39 cellular contexts compared by ENCODE assay signal in genomic region chr3:38800511-38800910, GRCh38. TPM values are rescaled to one million over a fixed set of nuclear protein-coding genes. Genes with fewer than 3 reads are reported as not detected.
"Had no signal": no experiment of that assay in that cellular context is flagged by ENCODE, and none has a peak within 500 bp of the region (broad histone marks: within the 10 kb centered on the region; RNA-seq: fewer than 3 reads in every experiment).

No MANE protein-coding gene starts in this region.

- H3K27ac ChIP-seq: ascending aorta, breast epithelium, cardiac muscle cell, colonic mucosa, dorsolateral prefrontal cortex, foreskin keratinocyte, gastrocnemius medialis, heart left ventricle, WERI-Rb-1 had no signal

- H3K27me3 ChIP-seq: ascending aorta, colonic mucosa, foreskin keratinocyte, gastrocnemius medialis had no signal

- H3K4me1 Mint-ChIP-seq: activated CD4-positive, alpha-beta T cell treated with anti-CD3 and anti-CD28 coated beads for 36 hours; activated CD4-positive, alpha-beta T cell treated with anti-CD3 and anti-CD28 coated beads, Interleukin-2, amount 10 ng/mL, durations not matched to agents 24 days and 14 days; activated CD8-positive, alpha-beta memory T cell treated with anti-CD3 and anti-CD28 coated beads, Interleukin-2, amount 10 ng/mL, durations not matched to agents 7 days and 5 days; activated naive CD4-positive, alpha-beta T cell treated with anti-CD3 and anti-CD28 coated beads, Interleukin-2, amount 10 ng/mL, durations not matched to agents 7 days and 5 days; activated naive CD8-positive, alpha-beta T cell treated with anti-CD3 and anti-CD28 coated beads, Interleukin-2, amount 10 ng/mL, durations not matched to agents 7 days and 5 days; brain; endodermal cell; T-helper 17 cell had no signal

- DNase-seq: activated CD4-positive, alpha-beta memory T cell treated with anti-CD3 and anti-CD28 coated beads for 36 hours; activated CD4-positive, alpha-beta T cell treated with anti-CD3 and anti-CD28 coated beads for 36 hours; activated CD4-positive, alpha-beta T cell treated with anti-CD3 and anti-CD28 coated beads, Interleukin-2, amount 10 ng/mL, durations not matched to agents 24 days and 14 days; activated CD4-positive, CD25-positive, alpha-beta regulatory T cell; activated CD4-positive, CD25-positive, alpha-beta regulatory T cell treated with anti-CD3 and anti-CD28 coated beads, Interleukin-2, amount 50 U/mL, for 72 hours; activated CD8-positive, alpha-beta memory T cell treated with anti-CD3 and anti-CD28 coated beads, Interleukin-2, amount 10 ng/mL, durations not matched to agents 7 days and 5 days; activated CD8-positive, alpha-beta memory T cell treated with anti-CD3 and anti-CD28 coated beads, Interleukin-2, amount 50 U/mL, for 4 hours; activated CD8-positive, alpha-beta T cell treated with anti-CD3 and anti-CD28 coated beads, Interleukin-2, amount 10 ng/mL, durations not matched to agents 7 days and 5 days; activated effector memory CD4-positive, alpha-beta T cell treated with anti-CD3 and anti-CD28 coated beads, Interleukin-2, amount 50 U/mL, for 16 hours; activated naive CD4-positive, alpha-beta T cell; activated naive CD4-positive, alpha-beta T cell treated with anti-CD3 and anti-CD28 coated beads, Interleukin-2, amount 10 ng/mL, durations not matched to agents 7 days and 5 days; activated naive CD8-positive, alpha-beta T cell treated with anti-CD3 and anti-CD28 coated beads, Interleukin-2, amount 10 ng/mL, durations not matched to agents 7 days and 5 days; activated T-cell treated with anti-CD3 and anti-CD28 coated beads, Interleukin-2, amount 50 U/mL, for 1 hour; activated T-cell treated with anti-CD3 and anti-CD28 coated beads, Interleukin-2, amount 50 U/mL, for 48 hours; central memory CD4-positive, alpha-beta T cell; cerebellar nuclear complex; colonic mucosa; dorsolateral prefrontal cortex; effector memory CD4-positive, alpha-beta T cell; endodermal cell; gastrocnemius medialis; glutamatergic neuron; heart left ventricle; T-helper 17 cell; T1000; WERI-Rb-1 had no signal

- H3K36me3 Mint-ChIP-seq: activated CD4-positive, alpha-beta memory T cell treated with anti-CD3 and anti-CD28 coated beads for 36 hours; activated CD8-positive, alpha-beta memory T cell treated with anti-CD3 and anti-CD28 coated beads, Interleukin-2, amount 10 ng/mL, durations not matched to agents 7 days and 5 days; activated naive CD4-positive, alpha-beta T cell treated with anti-CD3 and anti-CD28 coated beads, Interleukin-2, amount 10 ng/mL, durations not matched to agents 7 days and 5 days; activated naive CD4-positive, alpha-beta T cell treated with anti-CD3 and anti-CD28 coated beads, Interleukin-2, amount 50 U/mL, for 72 hours; activated naive CD8-positive, alpha-beta T cell treated with anti-CD3 and anti-CD28 coated beads, Interleukin-2, amount 10 ng/mL, durations not matched to agents 7 days and 5 days; brain had no signal

- H3K4me1 ChIP-seq: ascending aorta, breast epithelium, colonic mucosa, foreskin keratinocyte, heart left ventricle had no signal

- H3K9me3 Mint-ChIP-seq: activated CD4-positive, alpha-beta memory T cell treated with anti-CD3 and anti-CD28 coated beads for 36 hours; activated CD4-positive, alpha-beta T cell treated with anti-CD3 and anti-CD28 coated beads, Interleukin-2, amount 10 ng/mL, durations not matched to agents 24 days and 14 days; activated naive CD4-positive, alpha-beta T cell treated with anti-CD3 and anti-CD28 coated beads, Interleukin-2, amount 10 ng/mL, durations not matched to agents 7 days and 5 days; activated naive CD4-positive, alpha-beta T cell treated with anti-CD3 and anti-CD28 coated beads, Interleukin-2, amount 50 U/mL, for 72 hours; activated naive CD8-positive, alpha-beta T cell treated with anti-CD3 and anti-CD28 coated beads, Interleukin-2, amount 10 ng/mL, durations not matched to agents 7 days and 5 days; activated T-helper 1 cell treated with anti-CD3 and anti-CD28 coated beads, Interleukin-12 subunit alpha, Interleukin-12 subunit beta, Interleukin-2, Interleukin-4 antibody, amounts not matched to agents 30 ng/mL and 10 ng/mL and 1 ng/mL, durations not matched to agents 14 hours and 24 hours and 36 hours; activated T-helper 2 cell treated with anti-CD3 and anti-CD28 coated beads, Interferon-gamma antibody, Interleukin-2, Interleukin-4, amounts not matched to agents 10 μg/mL and 5 μg/mL and 100 μg/mL, durations not matched to agents 14 hours and 24 hours and 36 hours; dendritic cell treated with granulocyte-macrophage colony-stimulating factor and Interleukin-4, amounts not matched to agents 40 ng/mL and 50 ng/mL, for 4 days; endodermal cell; T-helper 2 cell treated with Interferon-gamma antibody and Interleukin-4, amounts not matched to agents 5 μg/mL and 100 μg/mL, for 36 hours had no signal

- H3K27ac Mint-ChIP-seq: activated CD4-positive, alpha-beta memory T cell treated with anti-CD3 and anti-CD28 coated beads for 36 hours; activated CD4-positive, alpha-beta T cell treated with anti-CD3 and anti-CD28 coated beads for 36 hours; activated CD4-positive, alpha-beta T cell treated with anti-CD3 and anti-CD28 coated beads, Interleukin-2, amount 10 ng/mL, durations not matched to agents 24 days and 14 days; activated CD8-positive, alpha-beta memory T cell treated with anti-CD3 and anti-CD28 coated beads, Interleukin-2, amount 10 ng/mL, durations not matched to agents 7 days and 5 days; activated CD8-positive, alpha-beta T cell treated with anti-CD3 and anti-CD28 coated beads, Interleukin-2, amount 10 ng/mL, durations not matched to agents 7 days and 5 days; activated naive CD4-positive, alpha-beta T cell treated with anti-CD3 and anti-CD28 coated beads, Interleukin-2, amount 10 ng/mL, durations not matched to agents 7 days and 5 days; activated naive CD4-positive, alpha-beta T cell treated with anti-CD3 and anti-CD28 coated beads, Interleukin-2, amount 50 U/mL, for 72 hours; activated naive CD8-positive, alpha-beta T cell treated with anti-CD3 and anti-CD28 coated beads, Interleukin-2, amount 10 ng/mL, durations not matched to agents 7 days and 5 days; activated T-helper 1 cell treated with anti-CD3 and anti-CD28 coated beads, Interleukin-12 subunit alpha, Interleukin-12 subunit beta, Interleukin-2, Interleukin-4 antibody, amounts not matched to agents 30 ng/mL and 10 ng/mL and 1 ng/mL, durations not matched to agents 14 hours and 24 hours and 36 hours; activated T-helper 2 cell treated with anti-CD3 and anti-CD28 coated beads, Interferon-gamma antibody, Interleukin-2, Interleukin-4, amounts not matched to agents 10 μg/mL and 5 μg/mL and 100 μg/mL, durations not matched to agents 14 hours and 24 hours and 36 hours; brain; dendritic cell treated with granulocyte-macrophage colony-stimulating factor and Interleukin-4, amounts not matched to agents 40 ng/mL and 50 ng/mL, for 4 days; endodermal cell; T-helper 17 cell; T-helper 2 cell treated with Interferon-gamma antibody and Interleukin-4, amounts not matched to agents 5 μg/mL and 100 μg/mL, for 36 hours had no signal

- H3K4me3 Mint-ChIP-seq: activated CD4-positive, alpha-beta memory T cell treated with anti-CD3 and anti-CD28 coated beads for 36 hours; activated CD4-positive, alpha-beta T cell treated with anti-CD3 and anti-CD28 coated beads for 36 hours; activated CD4-positive, alpha-beta T cell treated with anti-CD3 and anti-CD28 coated beads, Interleukin-2, amount 10 ng/mL, durations not matched to agents 24 days and 14 days; activated CD8-positive, alpha-beta memory T cell treated with anti-CD3 and anti-CD28 coated beads, Interleukin-2, amount 10 ng/mL, durations not matched to agents 7 days and 5 days; activated CD8-positive, alpha-beta T cell treated with anti-CD3 and anti-CD28 coated beads, Interleukin-2, amount 10 ng/mL, durations not matched to agents 7 days and 5 days; activated naive CD4-positive, alpha-beta T cell treated with anti-CD3 and anti-CD28 coated beads, Interleukin-2, amount 10 ng/mL, durations not matched to agents 7 days and 5 days; activated naive CD8-positive, alpha-beta T cell treated with anti-CD3 and anti-CD28 coated beads, Interleukin-2, amount 10 ng/mL, durations not matched to agents 7 days and 5 days; activated T-helper 1 cell treated with anti-CD3 and anti-CD28 coated beads, Interleukin-12 subunit alpha, Interleukin-12 subunit beta, Interleukin-2, Interleukin-4 antibody, amounts not matched to agents 30 ng/mL and 10 ng/mL and 1 ng/mL, durations not matched to agents 14 hours and 24 hours and 36 hours; brain; dendritic cell treated with granulocyte-macrophage colony-stimulating factor and Interleukin-4, amounts not matched to agents 40 ng/mL and 50 ng/mL, for 4 days; endodermal cell; T-helper 17 cell; T-helper 2 cell treated with Interferon-gamma antibody and Interleukin-4, amounts not matched to agents 5 μg/mL and 100 μg/mL, for 36 hours had no signal

- ATAC-seq: activated CD4-positive, alpha-beta T cell treated with anti-CD3 and anti-CD28 coated beads for 36 hours; activated CD8-positive, alpha-beta memory T cell treated with anti-CD3 and anti-CD28 coated beads, Interleukin-2, amount 10 ng/mL, durations not matched to agents 7 days and 5 days; activated CD8-positive, alpha-beta T cell treated with anti-CD3 and anti-CD28 coated beads, Interleukin-2, amount 10 ng/mL, durations not matched to agents 7 days and 5 days; activated naive CD4-positive, alpha-beta T cell treated with anti-CD3 and anti-CD28 coated beads, Interleukin-2, amount 50 U/mL, for 72 hours; esophagus mucosa; foreskin keratinocyte; gastrocnemius medialis; heart left ventricle; T-helper 17 cell had no signal

- H3K36me3 ChIP-seq: ascending aorta, breast epithelium, cardiac muscle cell, colonic mucosa, gastrocnemius medialis, heart left ventricle, WERI-Rb-1 had no signal

- H3K27me3 Mint-ChIP-seq: activated naive CD8-positive, alpha-beta T cell treated with anti-CD3 and anti-CD28 coated beads, Interleukin-2, amount 10 ng/mL, durations not matched to agents 7 days and 5 days; dendritic cell treated with granulocyte-macrophage colony-stimulating factor and Interleukin-4, amounts not matched to agents 40 ng/mL and 50 ng/mL, for 4 days had no signal

- H3K9me3 ChIP-seq: ascending aorta, colonic mucosa, gastrocnemius medialis, heart left ventricle had no signal

- H3K4me3 ChIP-seq: ascending aorta, breast epithelium, cardiac muscle cell, colonic mucosa, dorsolateral prefrontal cortex, gastrocnemius medialis, heart left ventricle had no signal

RNA-seq across cellular contexts. Expression of gene SCN10A, which starts 15.5 kb away (rescaled TPM):
- total RNA-seq: activated CD4-positive, alpha-beta memory T cell treated with anti-CD3 and anti-CD28 coated beads for 36 hours; activated CD4-positive, alpha-beta T cell treated with anti-CD3 and anti-CD28 coated beads for 36 hours; activated CD4-positive, alpha-beta T cell treated with anti-CD3 and anti-CD28 coated beads, Interleukin-2, amount 10 ng/mL, durations not matched to agents 24 days and 14 days; activated CD8-positive, alpha-beta memory T cell treated with anti-CD3 and anti-CD28 coated beads for 36 hours; activated CD8-positive, alpha-beta memory T cell treated with anti-CD3 and anti-CD28 coated beads, Interleukin-2, amount 10 ng/mL, durations not matched to agents 7 days and 5 days; activated CD8-positive, alpha-beta T cell treated with anti-CD3 and anti-CD28 coated beads, Interleukin-2, amount 10 ng/mL, durations not matched to agents 7 days and 5 days; activated naive CD4-positive, alpha-beta T cell treated with anti-CD3 and anti-CD28 coated beads, Interleukin-2, amount 50 U/mL, for 72 hours; activated naive CD8-positive, alpha-beta T cell treated with anti-CD3 and anti-CD28 coated beads, Interleukin-2, amount 10 ng/mL, durations not matched to agents 7 days and 5 days; activated T-helper 1 cell treated with anti-CD3 and anti-CD28 coated beads, Interleukin-12 subunit alpha, Interleukin-12 subunit beta, Interleukin-2, Interleukin-4 antibody, amounts not matched to agents 30 ng/mL and 10 ng/mL and 1 ng/mL, durations not matched to agents 14 hours and 24 hours and 36 hours; activated T-helper 2 cell treated with anti-CD3 and anti-CD28 coated beads, Interferon-gamma antibody, Interleukin-2, Interleukin-4, amounts not matched to agents 10 μg/mL and 5 μg/mL and 100 μg/mL, durations not matched to agents 14 hours and 24 hours and 36 hours; ascending aorta; breast epithelium; cardiac muscle cell; colonic mucosa; endodermal cell; epithelial cell of proximal tubule; esophagus mucosa; foreskin keratinocyte; gastrocnemius medialis; T-helper 17 cell had no signal
- polyA plus RNA-seq: cardiac muscle cell, foreskin keratinocyte had no signal
